Comparison of ENCODE assay signal across 7 cellular contexts in genomic region chr13:102395174-102395573, GRCh38. TPM values are rescaled to one million over a fixed set of nuclear protein-coding genes. Genes with fewer than 3 reads are reported as not detected.
DNase-seq lines count a peak whose midpoint lies in the region; ATAC-seq and TF ChIP-seq lines count a peak whose summit lies in the region.

No MANE protein-coding gene starts in this region.

- no peaks in the 10 kb centered on the region for H4K20me1 ChIP-seq in H9 (ENCODE audit: control insufficient read depth, insufficient read depth, insufficient read length)

- no peak overlapping the region for H3K23ac ChIP-seq in H9 (ENCODE audit: insufficient read length, low read depth, low read length)

- H2BK120ac ChIP-seq in H9 (ENCODE audit: low read depth, low read length, poor library complexity, severe bottlenecking), result no peak overlapping the region

- H3K79me2 ChIP-seq in H9 (ENCODE audit: insufficient read depth, low read length), result no peaks in the 10 kb centered on the region

- DNase-seq in H9 (no peak), activated B cell treated with CpG ODN at 0.5 μM for 24 hours (no peak), glutamatergic neuron (no peak), kidney tubule cell (ENCODE audit: low spot score) (no peak)
- no peak for DNase-seq in stimulated activated CD4-positive, alpha-beta T cell treated with anti-CD3 and anti-CD28 coated beads, Interleukin-4, amount 100 ng/mL, for 24 hours

- H3K4me1 Mint-ChIP-seq in H9, result peaks cover 13 to 15% of the 10 kb centered on the region in 2 experiments
- H3K4me1 Mint-ChIP-seq in activated B cell treated with CpG ODN at 0.5 μM for 24 hours, result peaks cover 14% of the 10 kb centered on the region
- H3K4me1 Mint-ChIP-seq in glutamatergic neuron (ENCODE audit: low read depth, unreplicated experiment), result peaks cover 15% of the 10 kb centered on the region

- H3K14ac ChIP-seq in H9 (ENCODE audit: insufficient read depth, low read length), result peak overlapping the region; percentile 86; the same call in 1 of the 2 replicates

- peaks cover 13% of the 10 kb centered on the region for H3K23me2 ChIP-seq in H9 (ENCODE audit: insufficient read length, low read depth, low read length, poor library complexity, severe bottlenecking)

- no peak overlapping the region for H2BK5ac ChIP-seq in H9 (ENCODE audit: insufficient read length, low read length)

- CTCF ChIA-PET in activated B cell treated with CpG ODN at 0.5 μM for 24 hours (lab: Charles Lee), result no interaction called here

- H2BK20ac ChIP-seq in H9 (ENCODE audit: low read depth, low read length, poor library complexity, severe bottlenecking), result no peak overlapping the region

- H4K91ac ChIP-seq in H9 (ENCODE audit: insufficient read length, low read depth, low read length), result no peak overlapping the region

- no peaks in the 10 kb centered on the region; the same call in 1 of the 2 replicates for H3K27me3 ChIP-seq in H9 (ENCODE audit: insufficient read depth, low read length)

- TF ChIP-seq CTCF in H9 (conservative IDR thresholded peaks at IDR 0.05) (no peak), activated B cell treated with CpG ODN at 0.5 μM for 24 hours (IDR thresholded peaks at IDR 0.05) (no peak), glutamatergic neuron (IDR thresholded peaks at IDR 0.05; ENCODE audit: partially characterized antibody, unreplicated experiment) (no peak)

- H3K4me2 ChIP-seq in H9 (ENCODE audit: insufficient read depth, insufficient read length, low read length), result peak overlapping the region; percentile 80

- peak overlapping the region in 6 of 7 experiments; percentile 76 to 89 (median 78) for H3K4me3 ChIP-seq in skin epidermis

- no peak overlapping the region for H3K27ac ChIP-seq in H9 (ENCODE audit: insufficient read length, low read depth, low read length)
- H3K27ac ChIP-seq in skin epidermis, result peak overlapping the region in 11 of 21 experiments; percentile 37 to 84 (median 77)

- H2BK15ac ChIP-seq in H9 (ENCODE audit: low read depth, low read length), result no peak overlapping the region

- no peak overlapping the region for H2BK12ac ChIP-seq in H9 (ENCODE audit: insufficient read length, low read depth, low read length)

- H3K4ac ChIP-seq in H9 (ENCODE audit: low read depth, low read length), result no peak overlapping the region

- no peak overlapping the region for H3K56ac ChIP-seq in H9 (ENCODE audit: insufficient read length, low read depth, low read length)

- H3K36me3 Mint-ChIP-seq in H9 (ENCODE audit: insufficient read depth in 1 of 3, low read depth in 3 of 3) (no peaks in the 10 kb centered on the region), activated B cell treated with CpG ODN at 0.5 μM for 24 hours (ENCODE audit: low read depth) (no peaks in the 10 kb centered on the region), glutamatergic neuron (ENCODE audit: unreplicated experiment) (no peaks in the 10 kb centered on the region)

- intact Hi-C loops in activated B cell treated with CpG ODN at 0.5 μM for 24 hours (cut with micrococcal nuclease), result loop anchor here (10.0 kb wide), 1 partner anchor 1810 kb away; the partner anchor contains the start of gene GGACT

- H3K4me1 ChIP-seq in H9 (ENCODE audit: insufficient read depth, low read length), result no peaks in the 10 kb centered on the region; the same call in none of the 2 replicates

- H3T11ph ChIP-seq in H9 (ENCODE audit: low read length), result no peak overlapping the region

- H4K5ac ChIP-seq in H9 (ENCODE audit: insufficient read length, low read depth, low read length), result no peak overlapping the region

- ATAC-seq in activated B cell treated with CpG ODN at 0.5 μM for 24 hours (ENCODE audit: low read depth) (no peak), GM19351 (IDR thresholded peaks at IDR 0.05; ENCODE audit: unreplicated experiment) (no peak)

- no peak overlapping the region for H2AK5ac ChIP-seq in H9 (ENCODE audit: insufficient read length, low read length)

- no CpG with 5 or more reads among the region's 10 CpGs for WGBS in H9 (ENCODE audit: extremely low coverage, insufficient read length, low lambda C conversion rate)

- no peak overlapping the region for H2AFZ ChIP-seq in H9 (ENCODE audit: low read length)

- H4K8ac ChIP-seq in H9 (replicated peaks; ENCODE audit: insufficient read length, low read depth, low read length), result no peak overlapping the region

- POLR2A ChIA-PET in activated B cell treated with CpG ODN at 0.5 μM for 24 hours (lab: Charles Lee), result interaction anchor here (2.0 to 2.2 kb wide), 2 partner anchors 201 to 451 kb away, joined by 9 read pairs; partner anchors contain the start of gene ERCC5

- no peaks in the 10 kb centered on the region for H3K9me3 Mint-ChIP-seq in H9
- H3K9me3 Mint-ChIP-seq in activated B cell treated with CpG ODN at 0.5 μM for 24 hours, result no peaks in the 10 kb centered on the region
- peaks cover 3% of the 10 kb centered on the region for H3K9me3 Mint-ChIP-seq in glutamatergic neuron (ENCODE audit: unreplicated experiment)

- H3K79me1 ChIP-seq in H9 (ENCODE audit: insufficient read depth, low read depth, low read length, poor library complexity, severe bottlenecking), result no peaks in the 10 kb centered on the region

- peak overlapping the region; percentile 51 to 98 (median 94); a peak in 6 of 7 replicates for H3K27ac Mint-ChIP-seq in H9
- no peak overlapping the region for H3K27ac Mint-ChIP-seq in activated B cell treated with CpG ODN at 0.5 μM for 24 hours
- peak overlapping the region; percentile 75 for H3K27ac Mint-ChIP-seq in glutamatergic neuron (ENCODE audit: unreplicated experiment)

- H3K27me3 Mint-ChIP-seq in H9 (ENCODE audit: low read depth) (peaks cover 36% of the 10 kb centered on the region), activated B cell treated with CpG ODN at 0.5 μM for 24 hours (peaks cover 19% of the 10 kb centered on the region), glutamatergic neuron (ENCODE audit: unreplicated experiment) (peaks cover 8% of the 10 kb centered on the region)

- H3K9ac ChIP-seq in H9 (ENCODE audit: extremely low read depth, insufficient read length, low read length), result peak overlapping the region; percentile 60

- H3K4me3 Mint-ChIP-seq in H9, result peak overlapping the region; percentile 84 to 91
- H3K4me3 Mint-ChIP-seq in activated B cell treated with CpG ODN at 0.5 μM for 24 hours, result peak overlapping the region; percentile 87
- peak overlapping the region; percentile 93 for H3K4me3 Mint-ChIP-seq in glutamatergic neuron (ENCODE audit: unreplicated experiment)

- H3K18ac ChIP-seq in H9 (ENCODE audit: insufficient read length, low read depth, low read length), result peak overlapping the region; percentile 88

- H3K9me3 ChIP-seq in H9 (ENCODE audit: control insufficient read depth, low read depth, low read length), result no peaks in the 10 kb centered on the region

RNA-seq across cellular contexts. Expression of gene FGF14, which starts 6.7 kb away (rescaled TPM):
- total RNA-seq in H9 (2021) (0.22 TPM in 2 replicates), activated B cell treated with CpG ODN at 0.5 μM for 24 hours (not detected in 2 replicates), glutamatergic neuron (ENCODE audit: unreplicated experiment) (17.8 TPM)

Comparison
In these comparisons a context has a peak if more than half of its experiments do, and no peak if none do; other contexts are left out.
1. RNA of gene FGF14, which starts 6.7 kb away (total RNA-seq): 17.8 TPM in glutamatergic neuron (single experiment); 0.22 TPM in H9 and not detected in activated B cell treated with CpG ODN at 0.5 μM for 24 hours; every median in the first group is over 10 times any median in the second.
2. Peak in every context shown above with its lines, with median percentiles within 50 percentile points of each other: H3K4me3 Mint-ChIP-seq.